9 cellular contexts compared by ENCODE assay signal in the genomic region with DNA sequence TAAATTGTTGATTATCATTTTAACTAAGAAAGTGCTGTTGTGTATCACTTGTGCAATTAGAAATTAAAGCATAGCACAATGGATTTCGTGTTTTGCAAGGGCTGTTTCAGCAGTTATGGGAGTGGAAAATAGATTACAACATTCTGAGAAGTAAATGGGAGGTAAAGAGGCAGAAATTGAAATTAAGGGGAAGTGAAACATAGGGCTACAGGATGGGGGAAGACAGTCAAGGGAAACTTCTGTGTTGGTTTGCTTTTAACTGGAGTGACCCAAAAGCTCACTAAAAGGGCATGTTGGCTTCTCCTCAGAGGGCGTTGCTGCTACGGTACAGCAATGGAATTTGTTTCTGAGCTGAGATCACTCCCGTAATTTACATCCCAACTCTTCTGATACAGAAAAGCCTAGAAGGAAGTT.
A peak's percentile ranks its signal among the peaks of the same experiment; 100 is the strongest.
DNase-seq lines count a peak whose midpoint lies in the region; ATAC-seq and TF ChIP-seq lines count a peak whose summit lies in the region.
"Had no signal": no experiment of that assay in that cellular context is flagged by ENCODE, and none has a peak within 500 bp of the region (broad histone marks: within the 10 kb centered on the region; RNA-seq: fewer than 3 reads in every experiment).

No MANE protein-coding gene starts in this region.

- TF ChIP-seq CTCF in heart left ventricle (IDR thresholded peaks at IDR 0.05): no peak

- 26 to 55% (median 44%) methylated on average over 4 of the region's 4 CpGs for WGBS in heart left ventricle, 4 donors

- DNase-seq in AG20443 (ENCODE audit: low spot score) (peak; percentile 62), MV-4-11 (lab: John Stamatoyannopoulos, UW) (peak; percentile 98), heart left ventricle (no peak), HEK293T (ENCODE audit: extremely low spot score) (no peak), NCI-H2029 treated with DMSO at 0.1 percent for 48 hours (lab: John Stamatoyannopoulos, UW) (no peak), HuH-7 (ENCODE audit: low spot score) (no peak), SK-N-DZ (ENCODE audit: low spot score) (no peak)

- POLR2A ChIA-PET in HEK293T (lab: Yijun Ruan, JAX): no interaction called here

- intact Hi-C loops in heart left ventricle (cut with DNase I): no loop called here

- peaks cover 0 to 57% (median 21%) of the 10 kb centered on the region in 12 donors for H3K4me1 ChIP-seq in heart left ventricle

- TF ChIP-seq POLR2A in heart left ventricle (IDR thresholded peaks at IDR 0.05): no peak

- peak; percentile 49 for ATAC-seq in GM21619 (IDR thresholded peaks at IDR 0.05; ENCODE audit: unreplicated experiment)
- ATAC-seq in heart left ventricle: peak; percentile 24 to 83 (median 64)

- no peaks in the 10 kb centered on the region for H3K27me3 ChIP-seq in heart left ventricle
- H3K27me3 ChIP-seq: SJSA1 had no signal

- CTCF ChIA-PET in HEK293T (lab: Yijun Ruan, JAX): no interaction called here

- H3K27ac ChIP-seq in heart left ventricle: peak overlapping the region in 7 of 12 donors; percentile 12 to 91 (median 47)
- H3K27ac ChIP-seq: SJSA1 had no signal

- H3K9me3 ChIP-seq in heart left ventricle: no peaks in the 10 kb centered on the region
- H3K9me3 ChIP-seq: SJSA1 had no signal

- H3K4me3 ChIP-seq in heart left ventricle: no peak overlapping the region
- H3K4me3 ChIP-seq: SJSA1 had no signal

- H3K36me3 ChIP-seq in heart left ventricle: no peaks in the 10 kb centered on the region
- H3K36me3 ChIP-seq: SJSA1 had no signal

TF ChIP-seq in HEK293T, 16 proteins besides CTCF, POLR2A, EP300 and RAD21:
- TF ChIP-seq BHLHE40 (IDR thresholded peaks at IDR 0.05; ENCODE audit: borderline replicate concordance) (no peak), FOXM1 (IDR thresholded peaks at IDR 0.05; ENCODE audit: borderline replicate concordance) (no peak), SUZ12 (IDR thresholded peaks at IDR 0.05) (no peak), ELF4 (IDR thresholded peaks at IDR 0.05) (no peak), L3MBTL2 (conservative IDR thresholded peaks at IDR 0.05) (no peak), FOXA1 (IDR thresholded peaks at IDR 0.05) (no peak), ZNF384 (IDR thresholded peaks at IDR 0.05) (no peak), TARDBP (IDR thresholded peaks at IDR 0.05) (no peak), ARNT (IDR thresholded peaks at IDR 0.05) (no peak), SP1 (IDR thresholded peaks at IDR 0.05) (no peak), FOXK2 (IDR thresholded peaks at IDR 0.05) (no peak)
- TF ChIP-seq, protein P1, sequence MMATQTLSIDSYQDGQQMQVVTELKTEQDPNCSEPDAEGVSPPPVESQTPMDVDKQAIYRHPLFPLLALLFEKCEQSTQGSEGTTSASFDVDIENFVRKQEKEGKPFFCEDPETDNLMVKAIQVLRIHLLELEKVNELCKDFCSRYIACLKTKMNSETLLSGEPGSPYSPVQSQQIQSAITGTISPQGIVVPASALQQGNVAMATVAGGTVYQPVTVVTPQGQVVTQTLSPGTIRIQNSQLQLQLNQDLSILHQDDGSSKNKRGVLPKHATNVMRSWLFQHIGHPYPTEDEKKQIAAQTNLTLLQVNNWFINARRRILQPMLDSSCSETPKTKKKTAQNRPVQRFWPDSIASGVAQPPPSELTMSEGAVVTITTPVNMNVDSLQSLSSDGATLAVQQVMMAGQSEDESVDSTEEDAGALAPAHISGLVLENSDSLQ (IDR thresholded peaks at IDR 0.05): no peak

Comparison
In these comparisons a context has a peak if more than half of its experiments do, and no peak if none do; other contexts are left out.
1. DNase-seq: peak in AG20443 (single experiment) and MV-4-11 (single experiment); none in heart left ventricle (0 of 5), HEK293T (single experiment), NCI-H2029 treated with DMSO at 0.1 percent for 48 hours (single experiment), HuH-7 (single experiment) and SK-N-DZ (single experiment).